Comparison of ENCODE assay signal across 17 cellular contexts in genomic region chr16:86819523-86819887, GRCh38.
A peak's percentile ranks its signal among the peaks of the same experiment; 100 is the strongest.
DNase-seq lines count a peak whose midpoint lies in the region; ATAC-seq, FAIRE-seq and TF ChIP-seq lines count a peak whose summit lies in the region.
"Had no signal": no experiment of that assay in that cellular context is flagged by ENCODE, and none has a peak within 500 bp of the region (broad histone marks: within the 10 kb centered on the region; RNA-seq: fewer than 3 reads in every experiment).

No MANE protein-coding gene starts in this region.

- ATAC-seq in A549 (peak; percentile 38 to 61; a peak in 3 of 6 replicates), GM23338 (peak; percentile 45; the same call in 2 of the 3 replicates), GM18868 (IDR thresholded peaks at IDR 0.05; ENCODE audit: unreplicated experiment) (no peak)
- ATAC-seq in natural killer cell treated with Interleukin-12 subunit alpha and Interleukin-12 subunit beta and Interleukin-15 and Interleukin-18, amount 100 ng/mL, for 72 hours: no peak
- ATAC-seq: stimulated activated naive B cell treated with anti-CD40 and anti-IgM and Interleukin-4, amounts not matched to agents 10 μg/mL and 1 μg/mL and 100 μg/mL, for 72 hours had no signal

- no peak overlapping the region for H3K9ac ChIP-seq in kidney (ENCODE audit: low read length in 2 of 2)
- H3K9ac ChIP-seq: KMS-11 had no signal

- no peaks in the 10 kb centered on the region for H3K36me3 Mint-ChIP-seq in GM23338 (ENCODE audit: low read depth)
- H3K36me3 Mint-ChIP-seq in natural killer cell treated with Interleukin-12 subunit alpha and Interleukin-12 subunit beta and Interleukin-15 and Interleukin-18, amount 100 ng/mL, for 72 hours: no peaks in the 10 kb centered on the region
- H3K36me3 Mint-ChIP-seq: brain; stimulated activated naive B cell treated with anti-CD40 and anti-IgM and Interleukin-4, amounts not matched to agents 10 μg/mL and 1 μg/mL and 100 μg/mL, for 72 hours had no signal

- H3K4me3 Mint-ChIP-seq in GM23338: no peak overlapping the region
- H3K4me3 Mint-ChIP-seq in natural killer cell treated with Interleukin-12 subunit alpha and Interleukin-12 subunit beta and Interleukin-15 and Interleukin-18, amount 100 ng/mL, for 72 hours: no peak overlapping the region
- H3K4me3 Mint-ChIP-seq: brain; stimulated activated naive B cell treated with anti-CD40 and anti-IgM and Interleukin-4, amounts not matched to agents 10 μg/mL and 1 μg/mL and 100 μg/mL, for 72 hours; T-helper 1 cell treated with Interleukin-12 subunit alpha and Interleukin-12 subunit beta and Interleukin-4 antibody, amounts not matched to agents 30 μg/mL and 1 μg/mL, for 36 hours had no signal

- TF ChIP-seq POLR2A in A549 (IDR thresholded peaks at IDR 0.05; ENCODE audit: low read length): no peak

- POLR2A ChIA-PET in A549 (lab: Yijun Ruan, JAX): no interaction called here

- H3K79me2 ChIP-seq in GM23338 (replicated peaks; ENCODE audit: insufficient read depth): no peaks in the 10 kb centered on the region

- intact Hi-C loops in kidney (cut with DNase I): no loop called here

- H3K9me3 Mint-ChIP-seq in GM23338: no peaks in the 10 kb centered on the region
- no peaks in the 10 kb centered on the region for H3K9me3 Mint-ChIP-seq in natural killer cell treated with Interleukin-12 subunit alpha and Interleukin-12 subunit beta and Interleukin-15 and Interleukin-18, amount 100 ng/mL, for 72 hours
- H3K9me3 Mint-ChIP-seq: T-helper 1 cell treated with Interleukin-12 subunit alpha and Interleukin-12 subunit beta and Interleukin-4 antibody, amounts not matched to agents 30 μg/mL and 1 μg/mL, for 36 hours had no signal

- no peak for TF ChIP-seq EP300 in A549 (IDR thresholded peaks at IDR 0.05)

- H3K4me1 Mint-ChIP-seq in GM23338: peaks cover 10% of the 10 kb centered on the region; the same call in 2 of the 3 replicates
- H3K4me1 Mint-ChIP-seq in natural killer cell treated with Interleukin-12 subunit alpha and Interleukin-12 subunit beta and Interleukin-15 and Interleukin-18, amount 100 ng/mL, for 72 hours (ENCODE audit: low read depth in 2 of 2): no peaks in the 10 kb centered on the region
- H3K4me1 Mint-ChIP-seq: stimulated activated naive B cell treated with anti-CD40 and anti-IgM and Interleukin-4, amounts not matched to agents 10 μg/mL and 1 μg/mL and 100 μg/mL, for 72 hours had no signal

- H3F3A ChIP-seq in GM23338 (replicated peaks; ENCODE audit: low read depth): no peaks in the 10 kb centered on the region

- FAIRE-seq in A549 (lab: Jason Lieb, UNC): no peak
- FAIRE-seq in kidney (lab: Jason Lieb, UNC): no peak

- 6% methylated on average over 4 of the region's 4 CpGs for WGBS in A549 (ENCODE audit: missing lambda C conversion rate)

- DNase-seq in A549 (ENCODE audit: low read depth in 1 of 2, low spot score in 1 of 2) (no peak), GM23338 (ENCODE audit: low spot score) (peak; percentile 39), cardiac fibroblast (ENCODE audit: low read depth in 2 of 2) (peak in 1 of 2 donors; percentile 16), kidney (no peak), NCI-H226 (no peak), superior temporal gyrus (ENCODE audit: extremely low spot score) (no peak)
- no peak for DNase-seq in natural killer cell treated with Interleukin-12 subunit alpha and Interleukin-12 subunit beta and Interleukin-15 and Interleukin-18, amount 100 ng/mL, for 72 hours (ENCODE audit: low spot score)
- DNase-seq: effector CD4-positive, alpha-beta T cell; foreskin melanocyte; GF-D8; NCI-H1092; stimulated activated naive B cell treated with anti-CD40 and anti-IgM and Interleukin-4, amounts not matched to agents 10 μg/mL and 1 μg/mL and 100 μg/mL, for 72 hours had no signal

- H3K36me3 ChIP-seq in GM23338 (ENCODE audit: insufficient read depth) (no peaks in the 10 kb centered on the region), kidney (ENCODE audit: control insufficient read depth in 1 of 2, insufficient read depth in 2 of 2, low read length in 2 of 2) (no peaks in the 10 kb centered on the region)

- peaks cover 13% of the 10 kb centered on the region; the same call in 1 of the 2 replicates for H3K9me2 ChIP-seq in GM23338 (ENCODE audit: insufficient read depth)

- TF ChIP-seq CTCF in A549 (IDR thresholded peaks at IDR 0.05) (no peak), GM23338 (conservative IDR thresholded peaks at IDR 0.05; ENCODE audit: low read depth in 2 of 2) (peak; percentile 4 to 23; a peak in 1 of 4 replicates), cardiac fibroblast (IDR thresholded peaks at IDR 0.05; ENCODE audit: low read depth, low read length) (peak; percentile 30), kidney (IDR thresholded peaks at IDR 0.05; ENCODE audit: borderline replicate concordance, extremely low read depth, insufficient read depth) (peak; percentile 3)

- H3K27me3 Mint-ChIP-seq in GM23338 (ENCODE audit: insufficient read depth, low read depth, poor library complexity): peaks cover 7% of the 10 kb centered on the region
- H3K27me3 Mint-ChIP-seq in natural killer cell treated with Interleukin-12 subunit alpha and Interleukin-12 subunit beta and Interleukin-15 and Interleukin-18, amount 100 ng/mL, for 72 hours: peaks cover 29 to 39% of the 10 kb centered on the region in 2 donors

- H3K4me3 ChIP-seq in A549 (no peak overlapping the region), GM23338 (no peak overlapping the region), cardiac fibroblast (replicated peaks in 1 of 2; ENCODE audit: low read depth in 2 of 2, low read length in 2 of 2) (no peak overlapping the region), kidney (ENCODE audit: low read length in 2 of 2) (no peak overlapping the region)
- H3K4me3 ChIP-seq: skin epidermis had no signal

- no peak overlapping the region for H3K27ac ChIP-seq in A549
- H3K27ac ChIP-seq in GM23338 (ENCODE audit: low read depth): no peak overlapping the region
- no peak overlapping the region for H3K27ac ChIP-seq in kidney (ENCODE audit: low read depth in 2 of 2, low read length in 2 of 2)
- H3K27ac ChIP-seq: KMS-11, skin epidermis had no signal

- no peak overlapping the region for H3K4me2 ChIP-seq in A549
- no peak overlapping the region for H3K4me2 ChIP-seq in GM23338
- H3K4me2 ChIP-seq: KMS-11 had no signal

- H3K9me3 ChIP-seq in A549 (no peaks in the 10 kb centered on the region), kidney (ENCODE audit: control insufficient read depth in 1 of 2, low read length in 2 of 2) (no peaks in the 10 kb centered on the region)

- CTCF ChIA-PET in A549 (lab: Yijun Ruan, JAX): interaction anchor here (0.9 to 2.5 kb wide), 3 partner anchors 9 to 258 kb away, joined by 3 to 12 read pairs (median 5); no protein-coding TSS in a partner anchor

- H3K27me3 ChIP-seq in GM23338 (ENCODE audit: insufficient read depth): no peaks in the 10 kb centered on the region

- no peaks in the 10 kb centered on the region for H4K20me1 ChIP-seq in GM23338 (replicated peaks; ENCODE audit: insufficient read depth)

- no peak overlapping the region for H2AFZ ChIP-seq in GM23338

- no peak for TF ChIP-seq RAD21 in A549 (conservative IDR thresholded peaks at IDR 0.05 in 1 of 2, IDR thresholded peaks at IDR 0.05 in 1 of 2)

- H3K4me1 ChIP-seq in A549 (no peaks in the 10 kb centered on the region), GM23338 (ENCODE audit: insufficient read depth) (no peaks in the 10 kb centered on the region), kidney (ENCODE audit: control insufficient read depth in 1 of 2, insufficient read depth in 1 of 2, low read depth in 1 of 2, low read length in 2 of 2) (no peaks in the 10 kb centered on the region)

- no peak overlapping the region for H3K27ac Mint-ChIP-seq in GM23338
- H3K27ac Mint-ChIP-seq in natural killer cell treated with Interleukin-12 subunit alpha and Interleukin-12 subunit beta and Interleukin-15 and Interleukin-18, amount 100 ng/mL, for 72 hours: no peak overlapping the region
- H3K27ac Mint-ChIP-seq: brain; stimulated activated naive B cell treated with anti-CD40 and anti-IgM and Interleukin-4, amounts not matched to agents 10 μg/mL and 1 μg/mL and 100 μg/mL, for 72 hours; T-helper 1 cell treated with Interleukin-12 subunit alpha and Interleukin-12 subunit beta and Interleukin-4 antibody, amounts not matched to agents 30 μg/mL and 1 μg/mL, for 36 hours had no signal

TF ChIP-seq in A549, 52 proteins besides CTCF, POLR2A, EP300 and RAD21 (continues in another document):
- no peak for TF ChIP-seq E2F6 (IDR thresholded peaks at IDR 0.05; ENCODE audit: borderline replicate concordance, low read depth)
- TF ChIP-seq FOSB (CRISPR knock-in tag; IDR thresholded peaks at IDR 0.05): no peak
- no peak for TF ChIP-seq NPAS2 (CRISPR knock-in tag; IDR thresholded peaks at IDR 0.05; ENCODE audit: borderline replicate concordance)
- no peak for TF ChIP-seq EHF (CRISPR knock-in tag; IDR thresholded peaks at IDR 0.05)
- no peak for TF ChIP-seq CBX2 (IDR thresholded peaks at IDR 0.05; ENCODE audit: borderline replicate concordance, low read depth)
- TF ChIP-seq FOSL2 (IDR thresholded peaks at IDR 0.05): no peak
- no peak for TF ChIP-seq FOSL2 (CRISPR knock-in tag; IDR thresholded peaks at IDR 0.05)
- no peak for TF ChIP-seq EHMT2 (IDR thresholded peaks at IDR 0.05; ENCODE audit: low read depth)

TF ChIP-seq in GM23338, 12 proteins besides CTCF, POLR2A, EP300 and RAD21 (continues in another document):
- TF ChIP-seq EZH2phosphoT487 (IDR thresholded peaks at IDR 0.05; ENCODE audit: unreplicated experiment) (no peak), JUNB (IDR thresholded peaks at IDR 0.05; ENCODE audit: unreplicated experiment) (no peak), ZNF331 (CRISPR knock-in tag; IDR thresholded peaks at IDR 0.05; ENCODE audit: low read depth) (no peak)

Comparison
In these comparisons a context has a peak if more than half of its experiments do, and no peak if none do; other contexts are left out.
1. ATAC-seq: peak in A549 (2 of 2) and GM23338 (single experiment); none in GM18868 (single experiment) and natural killer cell treated with Interleukin-12 subunit alpha and Interleukin-12 subunit beta and Interleukin-15 and Interleukin-18, amount 100 ng/mL, for 72 hours (0 of 2).